8 cellular contexts compared by ENCODE assay signal in the genomic region with DNA sequence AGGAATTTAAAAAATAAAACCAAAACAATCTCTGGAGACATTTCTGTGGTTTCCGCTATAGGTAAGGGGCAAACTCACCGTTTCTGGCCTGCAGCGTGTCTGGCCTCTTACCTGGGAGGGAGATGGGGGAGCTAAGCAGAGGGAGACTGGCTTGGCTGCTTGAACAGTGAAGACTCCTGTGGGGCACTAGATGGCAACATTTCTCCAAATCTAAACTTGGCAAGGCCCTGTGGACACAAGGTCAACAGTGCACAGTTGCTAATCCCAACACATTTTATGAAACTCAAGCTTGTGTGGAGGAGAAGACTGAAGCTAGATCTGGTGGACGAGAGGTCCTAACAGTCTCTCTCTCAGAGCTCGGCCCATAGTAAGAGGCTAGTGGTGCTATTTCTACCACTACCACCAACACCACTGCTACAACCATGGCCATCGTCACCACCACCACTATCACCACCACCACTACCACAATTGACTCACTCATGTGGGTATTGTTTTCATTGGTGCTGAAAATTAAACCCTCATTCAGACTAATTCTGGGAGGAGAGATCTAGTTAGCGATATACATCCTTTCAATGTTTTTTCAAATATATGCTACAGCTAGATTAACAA. TPM values are rescaled to one million over a fixed set of nuclear protein-coding genes. Genes with fewer than 3 reads are reported as not detected.
DNase-seq lines count a peak whose midpoint lies in the region; ATAC-seq and TF ChIP-seq lines count a peak whose summit lies in the region.

No MANE protein-coding gene starts in this region.

- H3K4me3 Mint-ChIP-seq in WTC11 = no peak overlapping the region

- H3K4me3 ChIP-seq in upper lobe of right lung = no peak overlapping the region

- peaks cover 25% of the 10 kb centered on the region for H3K4me1 Mint-ChIP-seq in WTC11

- H3K27me3 Mint-ChIP-seq in WTC11 (ENCODE audit: low read depth) = no peaks in the 10 kb centered on the region

- H3K27me3 ChIP-seq in upper lobe of right lung = no peaks in the 10 kb centered on the region

- intact Hi-C loops in upper lobe of right lung (cut with DNase I) = no loop called here

- POLR2A ChIA-PET in WTC11 (lab: Charles Lee) = no interaction called here

- no peak overlapping the region for H3K27ac Mint-ChIP-seq in WTC11

- TF ChIP-seq CTCF in WTC11 (IDR thresholded peaks at IDR 0.05) = no peak
- peak; percentile 46 for TF ChIP-seq CTCF in upper lobe of right lung (IDR thresholded peaks at IDR 0.05)

- H3K27ac ChIP-seq in upper lobe of right lung = peak overlapping the region; percentile 56

- H3K9me3 Mint-ChIP-seq in WTC11 = no peaks in the 10 kb centered on the region

- CTCF ChIA-PET in WTC11 (lab: Charles Lee) = interaction anchor here (0.7 to 1.9 kb wide), 40 partner anchors 9 to 340 kb away, joined by 3 to 26 read pairs (median 5); no protein-coding TSS in a partner anchor

- no peaks in the 10 kb centered on the region for H3K9me3 ChIP-seq in upper lobe of right lung

- DNase-seq in Daoy (ENCODE audit: low read depth) = peak; percentile 53
- DNase-seq in NCI-H1092 (lab: John Stamatoyannopoulos, UW) = peak; percentile 62
- DNase-seq in WTC11 (ENCODE audit: low spot score) = peak; percentile 37
- peak; percentile 61 for DNase-seq in iris pigment epithelial cell (ENCODE audit: low read depth)
- DNase-seq in upper lobe of right lung = no peak
- no peak for DNase-seq in activated naive CD4-positive, alpha-beta T cell (lab: John Stamatoyannopoulos, UW)

- peaks cover 10% of the 10 kb centered on the region for H3K4me1 ChIP-seq in upper lobe of right lung

- H3K36me3 Mint-ChIP-seq in WTC11 = no peaks in the 10 kb centered on the region

- peak; percentile 94 for ATAC-seq in WTC11
- ATAC-seq in upper lobe of right lung = peak; percentile 93
- no peak for ATAC-seq in HG03457 (IDR thresholded peaks at IDR 0.05; ENCODE audit: unreplicated experiment)
- no peak for ATAC-seq in GM21786 (IDR thresholded peaks at IDR 0.05; ENCODE audit: unreplicated experiment)

- H3K36me3 ChIP-seq in upper lobe of right lung = no peaks in the 10 kb centered on the region

TF ChIP-seq in WTC11, 78 proteins besides CTCF, POLR2A, EP300 and RAD21:
- TF ChIP-seq TEAD1 (CRISPR knock-in tag; IDR thresholded peaks at IDR 0.05) = no peak
- TF ChIP-seq NR1H2 (CRISPR knock-in tag; IDR thresholded peaks at IDR 0.05) = no peak
- TF ChIP-seq, protein P1, sequence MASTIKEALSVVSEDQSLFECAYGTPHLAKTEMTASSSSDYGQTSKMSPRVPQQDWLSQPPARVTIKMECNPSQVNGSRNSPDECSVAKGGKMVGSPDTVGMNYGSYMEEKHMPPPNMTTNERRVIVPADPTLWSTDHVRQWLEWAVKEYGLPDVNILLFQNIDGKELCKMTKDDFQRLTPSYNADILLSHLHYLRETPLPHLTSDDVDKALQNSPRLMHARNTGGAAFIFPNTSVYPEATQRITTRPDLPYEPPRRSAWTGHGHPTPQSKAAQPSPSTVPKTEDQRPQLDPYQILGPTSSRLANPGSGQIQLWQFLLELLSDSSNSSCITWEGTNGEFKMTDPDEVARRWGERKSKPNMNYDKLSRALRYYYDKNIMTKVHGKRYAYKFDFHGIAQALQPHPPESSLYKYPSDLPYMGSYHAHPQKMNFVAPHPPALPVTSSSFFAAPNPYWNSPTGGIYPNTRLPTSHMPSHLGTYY (CRISPR knock-in tag; IDR thresholded peaks at IDR 0.05) = no peak
- TF ChIP-seq, protein P2, sequence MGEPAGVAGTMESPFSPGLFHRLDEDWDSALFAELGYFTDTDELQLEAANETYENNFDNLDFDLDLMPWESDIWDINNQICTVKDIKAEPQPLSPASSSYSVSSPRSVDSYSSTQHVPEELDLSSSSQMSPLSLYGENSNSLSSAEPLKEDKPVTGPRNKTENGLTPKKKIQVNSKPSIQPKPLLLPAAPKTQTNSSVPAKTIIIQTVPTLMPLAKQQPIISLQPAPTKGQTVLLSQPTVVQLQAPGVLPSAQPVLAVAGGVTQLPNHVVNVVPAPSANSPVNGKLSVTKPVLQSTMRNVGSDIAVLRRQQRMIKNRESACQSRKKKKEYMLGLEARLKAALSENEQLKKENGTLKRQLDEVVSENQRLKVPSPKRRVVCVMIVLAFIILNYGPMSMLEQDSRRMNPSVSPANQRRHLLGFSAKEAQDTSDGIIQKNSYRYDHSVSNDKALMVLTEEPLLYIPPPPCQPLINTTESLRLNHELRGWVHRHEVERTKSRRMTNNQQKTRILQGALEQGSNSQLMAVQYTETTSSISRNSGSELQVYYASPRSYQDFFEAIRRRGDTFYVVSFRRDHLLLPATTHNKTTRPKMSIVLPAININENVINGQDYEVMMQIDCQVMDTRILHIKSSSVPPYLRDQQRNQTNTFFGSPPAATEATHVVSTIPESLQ (CRISPR knock-in tag; IDR thresholded peaks at IDR 0.05) = no peak
- no peak for TF ChIP-seq ZNF138 (CRISPR knock-in tag; conservative IDR thresholded peaks at IDR 0.05)
- TF ChIP-seq ZNF416 (CRISPR knock-in tag; IDR thresholded peaks at IDR 0.05) = no peak

RNA-seq across cellular contexts. Expression of a gene that starts 28.4 kb away (rescaled TPM):
- total RNA-seq in Daoy (2014; rRNA removed; shearing (Covaris generic)) = 0.18 and 0.74 TPM in 2 replicates
- total RNA-seq in WTC11 (2021) (18.3 to 19.1 TPM (median 18.9 TPM) in 3 replicates), upper lobe of right lung (1.4 TPM)

RNA-seq across cellular contexts. Expression of a gene that starts 58.3 kb away (rescaled TPM):
- total RNA-seq in Daoy (2014; rRNA removed; shearing (Covaris generic)) = 0.71 and 8.8 TPM in 2 replicates
- 36.0 to 38.5 TPM (median 37.7 TPM) in 3 replicates for total RNA-seq in WTC11 (2021)
- total RNA-seq in upper lobe of right lung = 12.9 TPM

Comparison
In these comparisons a context has a peak if more than half of its experiments do, and no peak if none do; other contexts are left out.
1. DNase-seq: peak in Daoy (single experiment), NCI-H1092 (single experiment), WTC11 (single experiment) and iris pigment epithelial cell (single experiment); none in upper lobe of right lung (single experiment) and activated naive CD4-positive, alpha-beta T cell (0 of 4).
2. ATAC-seq: peak in WTC11 (single experiment) and upper lobe of right lung (single experiment); none in HG03457 (single experiment) and GM21786 (single experiment).